18 cellular contexts compared by ENCODE assay signal in the genomic region with DNA sequence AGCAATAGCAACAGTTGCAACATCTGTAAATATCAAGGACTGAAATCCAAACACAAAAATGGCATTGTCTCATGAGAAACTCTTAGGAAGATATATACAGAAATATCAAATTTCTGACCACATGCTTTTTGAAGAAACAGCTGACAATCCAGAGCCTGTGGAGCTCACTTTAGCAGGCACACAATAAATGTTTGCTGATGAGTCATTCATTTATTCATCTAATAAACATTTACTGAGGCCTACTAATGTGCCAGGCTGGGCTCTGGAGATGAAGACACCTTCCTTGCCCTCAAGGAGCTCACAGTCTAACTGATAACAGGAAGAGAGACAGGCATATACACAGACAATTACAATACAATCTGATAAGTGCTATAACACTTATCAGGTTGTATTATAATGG. TPM values are rescaled to one million over a fixed set of nuclear protein-coding genes. Genes with fewer than 3 reads are reported as not detected.
A peak's percentile ranks its signal among the peaks of the same experiment; 100 is the strongest.
DNase-seq lines count a peak whose midpoint lies in the region; ATAC-seq and TF ChIP-seq lines count a peak whose summit lies in the region.
"Had no signal": no experiment of that assay in that cellular context is flagged by ENCODE, and none has a peak within 500 bp of the region (broad histone marks: within the 10 kb centered on the region; RNA-seq: fewer than 3 reads in every experiment).

No MANE protein-coding gene starts in this region.

- H3K36me3 ChIP-seq in mesenchymal stem cell (ENCODE audit: control insufficient read depth in 1 of 2, insufficient read depth in 2 of 2, low read depth in 1 of 2, low read length in 2 of 2): peaks cover 4 to 57% of the 10 kb centered on the region in 2 experiments
- H3K36me3 ChIP-seq: adrenal gland had no signal

- H3K27me3 ChIP-seq in AG04450 (ENCODE audit: control insufficient read depth, insufficient read depth, low read length) (no peaks in the 10 kb centered on the region), mesenchymal stem cell (ENCODE audit: control insufficient read depth in 1 of 2, insufficient read depth in 1 of 2, low read length in 2 of 2) (peaks cover 0 to 5% of the 10 kb centered on the region in 2 experiments)
- H3K27me3 ChIP-seq: adrenal gland, esophagus muscularis mucosa had no signal

- H3K27ac ChIP-seq in AG04450 (ENCODE audit: low read depth, low read length) (peak overlapping the region; percentile 61), mesenchymal stem cell (ENCODE audit: low read length, poor library complexity, severe bottlenecking) (no peak overlapping the region)
- H3K27ac ChIP-seq: adrenal gland, esophagus muscularis mucosa had no signal

- ATAC-seq in GM18858 (IDR thresholded peaks at IDR 0.05; ENCODE audit: unreplicated experiment): no peak
- ATAC-seq in GM21737 (IDR thresholded peaks at IDR 0.05; ENCODE audit: unreplicated experiment): no peak
- ATAC-seq: left ventricle myocardium superior; naive thymus-derived CD4-positive, alpha-beta T cell had no signal

- peaks cover 9% of the 10 kb centered on the region; the same call in 1 of the 2 replicates for H3K9me3 ChIP-seq in AG04450 (ENCODE audit: control insufficient read depth, insufficient read depth, low read length)
- H3K9me3 ChIP-seq in mesenchymal stem cell (ENCODE audit: control insufficient read depth, low read length): peaks cover 8% of the 10 kb centered on the region
- H3K9me3 ChIP-seq: adrenal gland, esophagus muscularis mucosa had no signal

- POLR2A ChIA-PET in AG04450 (lab: Yijun Ruan, JAX): interaction anchor here (0.7 to 1.0 kb wide), 2 partner anchors 22 to 36 kb away, joined by 3 to 7 read pairs; no protein-coding TSS in a partner anchor

- H4K8ac ChIP-seq in mesenchymal stem cell (ENCODE audit: low read length): no peak overlapping the region

- no peaks in the 10 kb centered on the region for H3K4me1 ChIP-seq in mesenchymal stem cell (ENCODE audit: control insufficient read depth, insufficient read depth, low read depth, low read length)

- H3K27ac Mint-ChIP-seq in HFFc6: no peak overlapping the region
- H3K27ac Mint-ChIP-seq: activated CD4-positive, alpha-beta memory T cell treated with anti-CD3 and anti-CD28 coated beads for 36 hours; dendritic cell treated with granulocyte-macrophage colony-stimulating factor and Interleukin-4, amounts not matched to agents 40 ng/mL and 50 ng/mL, for 4 days; IgD-negative memory B cell; naive thymus-derived CD4-positive, alpha-beta T cell had no signal

- peaks cover 42% of the 10 kb centered on the region for H3K36me3 Mint-ChIP-seq in HFFc6 (ENCODE audit: low read depth)
- H3K36me3 Mint-ChIP-seq: IgD-negative memory B cell had no signal

- no peak overlapping the region for H2AFZ ChIP-seq in mesenchymal stem cell (ENCODE audit: low read depth, low read length)

- no peaks in the 10 kb centered on the region for H3K79me1 ChIP-seq in mesenchymal stem cell (replicated peaks; ENCODE audit: low read length, poor library complexity, severe bottlenecking)

- no peak overlapping the region for H4K91ac ChIP-seq in mesenchymal stem cell (ENCODE audit: low read length)

- H3K4me3 ChIP-seq in AG04450 (ENCODE audit: low read depth, low read length) (no peak overlapping the region), mesenchymal stem cell (ENCODE audit: insufficient read depth in 1 of 2, low read depth in 1 of 2, low read length in 2 of 2) (no peak overlapping the region)
- H3K4me3 ChIP-seq: adrenal gland, esophagus muscularis mucosa had no signal

- no peak overlapping the region for H3K23ac ChIP-seq in mesenchymal stem cell (ENCODE audit: low read length in 2 of 2)

- CTCF ChIA-PET in AG04450 (lab: Charles Lee): no interaction called here

- H3K9ac ChIP-seq in mesenchymal stem cell (ENCODE audit: low read length): no peak overlapping the region

- no peak overlapping the region for H2BK12ac ChIP-seq in mesenchymal stem cell (ENCODE audit: low read length in 2 of 2)

- no peak overlapping the region for H3K18ac ChIP-seq in mesenchymal stem cell (ENCODE audit: low read depth in 1 of 2, low read length in 2 of 2)

- no peaks in the 10 kb centered on the region for H3K27me3 Mint-ChIP-seq in HFFc6 (ENCODE audit: insufficient read depth)
- H3K27me3 Mint-ChIP-seq: activated CD4-positive, alpha-beta memory T cell treated with anti-CD3 and anti-CD28 coated beads for 36 hours; dendritic cell treated with granulocyte-macrophage colony-stimulating factor and Interleukin-4, amounts not matched to agents 40 ng/mL and 50 ng/mL, for 4 days; IgD-negative memory B cell; naive thymus-derived CD4-positive, alpha-beta T cell had no signal

- H2BK5ac ChIP-seq in mesenchymal stem cell (ENCODE audit: low read depth, low read length, poor library complexity, severe bottlenecking): no peak overlapping the region

- TF ChIP-seq CTCF in AG04450 (IDR thresholded peaks at IDR 0.05; ENCODE audit: low read depth, low read length): no peak
- TF ChIP-seq CTCF in HFFc6 (IDR thresholded peaks at IDR 0.05): no peak

- DNase-seq in AG04450 (ENCODE audit: low read depth, low spot score) (peak; percentile 47), HFFc6 (peak; percentile 39), brain pericyte (ENCODE audit: low read depth, low spot score) (peak; percentile 59), mesenchymal stem cell (peak; percentile 50), UCSD-AML1 (lab: John Stamatoyannopoulos, UW; ENCODE audit: unreplicated experiment) (no peak), hippocampal formation (lab: John Stamatoyannopoulos, UW) (no peak)
- DNase-seq: activated CD4-positive, alpha-beta memory T cell treated with anti-CD3 and anti-CD28 coated beads for 36 hours; adrenal gland; AML-193; left ventricle myocardium superior; naive thymus-derived CD4-positive, alpha-beta T cell; NCI-H1105 treated with DMSO at 0.1 percent for 48 hours had no signal

- no peak overlapping the region for H3K4ac ChIP-seq in mesenchymal stem cell (ENCODE audit: low read depth in 1 of 2, low read length in 2 of 2)

- no peak overlapping the region for H3K14ac ChIP-seq in mesenchymal stem cell (ENCODE audit: low read length in 2 of 2)

- H2AK5ac ChIP-seq in mesenchymal stem cell (ENCODE audit: low read length, severe bottlenecking): no peak overlapping the region

- H3K9me3 Mint-ChIP-seq in HFFc6: peaks cover 7% of the 10 kb centered on the region
- H3K9me3 Mint-ChIP-seq: activated CD4-positive, alpha-beta memory T cell treated with anti-CD3 and anti-CD28 coated beads for 36 hours; dendritic cell treated with granulocyte-macrophage colony-stimulating factor and Interleukin-4, amounts not matched to agents 40 ng/mL and 50 ng/mL, for 4 days; IgD-negative memory B cell; naive thymus-derived CD4-positive, alpha-beta T cell had no signal

- H3K4me3 Mint-ChIP-seq in HFFc6: no peak overlapping the region
- H3K4me3 Mint-ChIP-seq: activated CD4-positive, alpha-beta memory T cell treated with anti-CD3 and anti-CD28 coated beads for 36 hours; dendritic cell treated with granulocyte-macrophage colony-stimulating factor and Interleukin-4, amounts not matched to agents 40 ng/mL and 50 ng/mL, for 4 days; naive thymus-derived CD4-positive, alpha-beta T cell had no signal

- no peak overlapping the region for H3K4me2 ChIP-seq in mesenchymal stem cell (ENCODE audit: low read length, poor library complexity, severe bottlenecking)

- no peak overlapping the region for H2BK15ac ChIP-seq in mesenchymal stem cell (ENCODE audit: low read depth, poor library complexity, severe bottlenecking)

- H3K4me1 Mint-ChIP-seq in HFFc6 (ENCODE audit: low read depth): peaks cover 9% of the 10 kb centered on the region; the same call in 1 of the 2 replicates

- no peak overlapping the region for H2BK120ac ChIP-seq in mesenchymal stem cell (ENCODE audit: low read depth, low read length)

RNA-seq across cellular contexts. Expression of gene ZCCHC13, which starts 17.0 kb away (rescaled TPM):
- polyA plus RNA-seq in AG04450 (2011; rRNA removed): not detected in 2 replicates
- polyA minus RNA-seq in AG04450 (2011; rRNA and poly(A)+ RNA removed): not detected in 2 replicates
- total RNA-seq in HFFc6 (2021; fragmentation: NEBNext Ultra II Directional; extraction: Animal tissue kit (Norgen Biotek cat#: 25700)): not detected
- polyA plus RNA-seq in mesenchymal stem cell (2013, experiment 1 of 2): not detected
- polyA plus RNA-seq in mesenchymal stem cell (2013, experiment 2 of 2): not detected
- total RNA-seq: activated CD4-positive, alpha-beta memory T cell treated with anti-CD3 and anti-CD28 coated beads for 36 hours; adrenal gland; esophagus muscularis mucosa; left ventricle myocardium superior; naive thymus-derived CD4-positive, alpha-beta T cell; temporal lobe had no signal
- polyA plus RNA-seq: adrenal gland; IgD-negative memory B cell; naive thymus-derived CD4-positive, alpha-beta T cell had no signal

Comparison
In these comparisons a context has a peak if more than half of its experiments do, and no peak if none do; other contexts are left out.
1. DNase-seq: peak in AG04450 (single experiment), HFFc6 (single experiment), brain pericyte (single experiment) and mesenchymal stem cell (single experiment); none in UCSD-AML1 (single experiment) and hippocampal formation (0 of 2).